Comparison of ENCODE assay signal across 16 cellular contexts in the genomic region with DNA sequence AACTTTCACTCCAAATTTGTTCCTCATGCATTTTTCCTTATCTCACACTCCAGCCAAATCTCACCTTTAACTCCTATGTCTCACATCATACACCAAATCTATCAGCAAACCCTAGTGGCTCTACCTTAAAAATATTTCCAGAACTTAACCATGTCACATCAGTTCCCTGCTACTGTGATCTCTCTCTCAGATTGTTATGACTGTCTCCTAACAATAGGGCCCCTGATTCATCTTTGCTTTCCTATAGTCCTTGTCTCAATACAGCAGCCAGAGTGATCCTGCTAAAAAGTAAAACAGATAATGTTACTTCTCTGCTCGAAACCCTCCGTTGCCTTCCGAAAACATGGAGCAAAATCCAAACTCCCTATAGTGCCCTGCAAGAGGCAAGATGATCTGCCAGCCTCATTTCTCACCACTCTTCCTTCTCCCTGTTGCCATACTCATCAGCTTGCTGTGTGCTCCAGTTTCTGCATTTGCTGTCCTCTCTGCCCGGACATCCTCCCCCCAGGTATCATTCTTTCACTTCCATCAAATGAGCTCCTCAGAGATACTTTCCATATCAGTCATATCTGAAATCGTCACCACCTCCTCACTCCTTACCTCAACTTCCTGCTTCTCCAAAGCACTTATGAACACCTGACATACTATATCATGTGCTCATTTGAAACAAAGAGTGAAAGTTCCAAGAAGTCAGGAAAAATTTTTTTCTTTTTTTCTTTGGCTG.
A peak's percentile ranks its signal among the peaks of the same experiment; 100 is the strongest.
DNase-seq lines count a peak whose midpoint lies in the region; ATAC-seq and TF ChIP-seq lines count a peak whose summit lies in the region.
"Had no signal": no experiment of that assay in that cellular context is flagged by ENCODE, and none has a peak within 500 bp of the region (broad histone marks: within the 10 kb centered on the region; RNA-seq: fewer than 3 reads in every experiment).

No MANE protein-coding gene starts in this region.

- dilution Hi-C loops in mammary epithelial cell (cut with HindIII; ENCODE audit: low sequenced_read_pairs): no loop called here

- no peak overlapping the region for H3K56ac ChIP-seq in mesendoderm (ENCODE audit: low read length)

- H3K4me3 Mint-ChIP-seq in MCF 10A (ENCODE audit: unreplicated experiment): no peak overlapping the region
- H3K4me3 Mint-ChIP-seq in stimulated activated naive B cell treated with anti-CD40 and anti-IgM and Interleukin-4, amounts not matched to agents 10 μg/mL and 1 μg/mL and 100 μg/mL, for 72 hours: no peak overlapping the region

- POLR2A ChIA-PET in MCF 10A (lab: Yijun Ruan, JAX): no interaction called here

- H3K4me2 ChIP-seq in mammary epithelial cell (ENCODE audit: insufficient read depth, low read depth, low read length): no peak overlapping the region
- no peak overlapping the region for H3K4me2 ChIP-seq in mesendoderm (ENCODE audit: low read length)
- H3K4me2 ChIP-seq: PC-9 had no signal

- H3K27ac Mint-ChIP-seq in MCF 10A (ENCODE audit: low read depth, unreplicated experiment): no peak overlapping the region
- H3K27ac Mint-ChIP-seq in stimulated activated naive B cell treated with anti-CD40 and anti-IgM and Interleukin-4, amounts not matched to agents 10 μg/mL and 1 μg/mL and 100 μg/mL, for 72 hours: no peak overlapping the region

- no peak overlapping the region for H3K23ac ChIP-seq in mesendoderm (ENCODE audit: low read length)

- no peak overlapping the region for H3K18ac ChIP-seq in mesendoderm (ENCODE audit: low read length)

- H2AFZ ChIP-seq in mammary epithelial cell (ENCODE audit: low read depth, low read length): no peak overlapping the region
- H2AFZ ChIP-seq: PC-9 had no signal

- H3K4me1 Mint-ChIP-seq in MCF 10A (ENCODE audit: insufficient read depth, unreplicated experiment): no peaks in the 10 kb centered on the region
- no peaks in the 10 kb centered on the region for H3K4me1 Mint-ChIP-seq in stimulated activated naive B cell treated with anti-CD40 and anti-IgM and Interleukin-4, amounts not matched to agents 10 μg/mL and 1 μg/mL and 100 μg/mL, for 72 hours

- H2BK120ac ChIP-seq in mesendoderm (ENCODE audit: low read depth, low read length): no peak overlapping the region

- no peaks in the 10 kb centered on the region for H3K9me3 ChIP-seq in mammary epithelial cell (replicated peaks; ENCODE audit: insufficient read depth, low read length)
- H3K9me3 ChIP-seq: pancreas had no signal

- H3K36me3 ChIP-seq in mammary epithelial cell (ENCODE audit: insufficient read depth, low read length) (no peaks in the 10 kb centered on the region), mesendoderm (ENCODE audit: control insufficient read depth, insufficient read depth, low read length) (no peaks in the 10 kb centered on the region)
- H3K36me3 ChIP-seq: pancreas had no signal

- no peak overlapping the region for H2BK15ac ChIP-seq in mesendoderm (replicated peaks; ENCODE audit: low read depth)

- H3K79me2 ChIP-seq in mammary epithelial cell (ENCODE audit: insufficient read depth, low read length): no peaks in the 10 kb centered on the region
- no peaks in the 10 kb centered on the region for H3K79me2 ChIP-seq in mesendoderm (ENCODE audit: control insufficient read depth, insufficient read depth, low read length)

- CTCF ChIA-PET in mammary epithelial cell (lab: Charles Lee; ENCODE audit: low non-redundant PET) (no interaction called here), MCF 10A (lab: Yijun Ruan, JAX) (interaction anchor here (0.5 kb wide), 1 partner anchor 23 kb away, joined by 4 read pairs; no protein-coding TSS in a partner anchor)

- H3K36me3 Mint-ChIP-seq in MCF 10A (ENCODE audit: insufficient read depth, unreplicated experiment): no peaks in the 10 kb centered on the region
- no peaks in the 10 kb centered on the region for H3K36me3 Mint-ChIP-seq in stimulated activated naive B cell treated with anti-CD40 and anti-IgM and Interleukin-4, amounts not matched to agents 10 μg/mL and 1 μg/mL and 100 μg/mL, for 72 hours

- H2AK5ac ChIP-seq in mesendoderm (ENCODE audit: low read length): no peak overlapping the region

- peaks cover 3% of the 10 kb centered on the region for H3K4me1 ChIP-seq in mammary epithelial cell (ENCODE audit: insufficient read depth, low read length)
- no peaks in the 10 kb centered on the region for H3K4me1 ChIP-seq in mesendoderm (ENCODE audit: control insufficient read depth, low read depth, low read length)
- H3K4me1 ChIP-seq: pancreas had no signal

- TF ChIP-seq CTCF in mammary epithelial cell (conservative IDR thresholded peaks at IDR 0.05 in 1 of 2, IDR thresholded peaks at IDR 0.05 in 1 of 2; ENCODE audit: extremely low read depth in 1 of 2, insufficient read depth in 1 of 2, low read depth in 1 of 2, low read length in 2 of 2) (no peak), MCF 10A (IDR thresholded peaks at IDR 0.05; ENCODE audit: unreplicated experiment) (no peak)

- H3K79me1 ChIP-seq in mesendoderm (ENCODE audit: low read length): no peaks in the 10 kb centered on the region

- no peaks in the 10 kb centered on the region for H3K9me3 Mint-ChIP-seq in MCF 10A (ENCODE audit: unreplicated experiment)
- H3K9me3 Mint-ChIP-seq in stimulated activated naive B cell treated with anti-CD40 and anti-IgM and Interleukin-4, amounts not matched to agents 10 μg/mL and 1 μg/mL and 100 μg/mL, for 72 hours: no peaks in the 10 kb centered on the region

- no peaks in the 10 kb centered on the region for H3K27me3 Mint-ChIP-seq in MCF 10A (ENCODE audit: insufficient read depth, unreplicated experiment)
- H3K27me3 Mint-ChIP-seq in stimulated activated naive B cell treated with anti-CD40 and anti-IgM and Interleukin-4, amounts not matched to agents 10 μg/mL and 1 μg/mL and 100 μg/mL, for 72 hours: no peaks in the 10 kb centered on the region

- WGBS in mammary epithelial cell (ENCODE audit: low coverage, missing lambda C conversion rate): 86% methylated on average over 5 of the region's 5 CpGs
- WGBS in mesendoderm (ENCODE audit: extremely low coverage, insufficient coverage, low lambda C conversion rate): no CpG with 5 or more reads among the region's 5 CpGs

- H4K5ac ChIP-seq in mesendoderm (ENCODE audit: low read length): no peak overlapping the region

- H3K9ac ChIP-seq in mammary epithelial cell (ENCODE audit: insufficient read depth, low read length): no peak overlapping the region
- no peak overlapping the region for H3K9ac ChIP-seq in mesendoderm (ENCODE audit: low read length)

- H4K8ac ChIP-seq in mesendoderm (ENCODE audit: low read depth, low read length): no peak overlapping the region

- H3K4ac ChIP-seq in mesendoderm (ENCODE audit: low read depth, low read length): no peak overlapping the region

- intact Hi-C loops in mammary epithelial cell (cut with micrococcal nuclease) (no loop called here), MCF 10A (cut with micrococcal nuclease) (no loop called here)

- in situ Hi-C loops in mammary epithelial cell (cut with MboI; ENCODE audit: low sequenced_read_pairs in 2 of 2): no loop called here

- H4K20me1 ChIP-seq in mammary epithelial cell (ENCODE audit: insufficient read depth, low read length): no peaks in the 10 kb centered on the region

- DNase-seq in mammary epithelial cell: peak; percentile 36
- DNase-seq in MCF 10A (ENCODE audit: unreplicated experiment): no peak
- no peak for DNase-seq in stimulated activated naive B cell treated with anti-CD40 and anti-IgM and Interleukin-4, amounts not matched to agents 10 μg/mL and 1 μg/mL and 100 μg/mL, for 72 hours
- DNase-seq in HK-2 (ENCODE audit: unreplicated experiment): no peak
- no peak for DNase-seq in mesendoderm
- no peak for DNase-seq in HT-29 (ENCODE audit: low spot score)
- DNase-seq: activated CD8-positive, alpha-beta memory T cell treated with anti-CD3 and anti-CD28 coated beads for 24 hours; amniotic stem cell; DMS 273 treated with DMSO at 0.1 percent for 48 hours; mesenchymal stem cell; NCI-H1048; pancreas; PC-9; stimulated activated naive CD4-positive, alpha-beta T cell had no signal

- H3K27ac ChIP-seq in mammary epithelial cell (ENCODE audit: insufficient read depth, low read depth, low read length) (no peak overlapping the region), mesendoderm (ENCODE audit: low read depth, low read length) (no peak overlapping the region)
- H3K27ac ChIP-seq: pancreas, PC-9 had no signal

- H3K4me3 ChIP-seq in mammary epithelial cell (replicated peaks in 1 of 3; ENCODE audit: insufficient read depth in 1 of 3, low read depth in 2 of 3, low read length in 3 of 3) (no peak overlapping the region), mesendoderm (ENCODE audit: low read length) (no peak overlapping the region)
- H3K4me3 ChIP-seq: pancreas, PC-9 had no signal

- no peak overlapping the region for H2BK5ac ChIP-seq in mesendoderm (ENCODE audit: low read length)

- BruUV-seq in mammary epithelial cell (replicated peaks; lab: Mats Ljungman, UMichigan): no TSS peak
- no TSS peak for BruUV-seq in MCF 10A (replicated peaks; lab: Mats Ljungman, UMichigan)

- ATAC-seq in GM21723 (IDR thresholded peaks at IDR 0.05; ENCODE audit: unreplicated experiment) (peak; percentile 74), HG03520 (IDR thresholded peaks at IDR 0.05; ENCODE audit: unreplicated experiment) (peak; percentile 82)
- ATAC-seq in stimulated activated naive B cell treated with anti-CD40 and anti-IgM and Interleukin-4, amounts not matched to agents 10 μg/mL and 1 μg/mL and 100 μg/mL, for 72 hours (replicated peaks): peak; percentile 73 to 91
- ATAC-seq: pancreas had no signal

- H3K27me3 ChIP-seq in mammary epithelial cell (ENCODE audit: insufficient read depth, low read length): no peaks in the 10 kb centered on the region
- H3K27me3 ChIP-seq in mesendoderm (ENCODE audit: insufficient read depth, low read length, poor library complexity): no peaks in the 10 kb centered on the region
- H3K27me3 ChIP-seq: pancreas had no signal
